15 cellular contexts compared by ENCODE assay signal in the genomic region with DNA sequence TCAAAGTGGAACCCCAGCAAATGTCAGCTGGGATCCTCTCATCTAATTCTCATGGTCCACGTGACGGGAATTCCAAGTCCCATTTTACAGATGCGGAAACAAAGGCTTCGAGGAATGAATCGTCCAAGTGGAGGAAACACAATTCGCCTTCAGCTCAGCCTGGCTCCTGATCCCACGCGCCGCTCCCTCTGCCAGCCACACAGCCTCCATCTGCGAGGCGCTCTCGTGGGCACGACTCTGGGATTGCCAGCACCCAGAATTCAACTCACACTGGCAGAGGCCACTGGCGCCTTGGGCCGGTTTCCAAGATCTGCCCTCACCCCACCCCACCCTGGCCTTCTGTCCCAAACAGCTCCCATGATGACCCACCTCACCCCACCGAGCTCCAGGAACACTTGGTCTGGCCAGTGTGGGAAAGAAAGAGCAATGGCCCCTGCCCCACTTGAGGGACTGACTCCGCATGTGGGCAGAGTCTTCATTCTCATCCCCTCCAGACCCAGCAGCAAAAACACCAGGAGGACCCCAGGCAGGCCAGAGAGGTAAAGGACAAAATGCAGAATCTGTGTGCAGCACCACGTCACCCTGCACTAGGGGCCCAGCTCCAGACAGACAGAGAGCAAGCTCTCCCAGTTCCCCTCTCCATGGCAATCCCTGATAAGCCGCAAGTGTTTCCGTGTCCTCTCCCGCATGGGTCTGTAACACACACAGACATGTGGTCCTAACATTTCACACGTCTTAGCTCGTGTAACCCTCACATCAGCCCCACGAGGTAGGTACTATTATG. TPM values are rescaled to one million over a fixed set of nuclear protein-coding genes. Genes with fewer than 3 reads are reported as not detected.
DNase-seq lines count a peak whose midpoint lies in the region; ATAC-seq and TF ChIP-seq lines count a peak whose summit lies in the region.
"Had no signal": no experiment of that assay in that cellular context is flagged by ENCODE, and none has a peak within 500 bp of the region (broad histone marks: within the 10 kb centered on the region; RNA-seq: fewer than 3 reads in every experiment).

No MANE protein-coding gene starts in this region.

- H3K27ac ChIP-seq in breast epithelium (peak overlapping the region; percentile 33 to 55), left ventricle myocardium inferior (replicated peaks) (peak overlapping the region; percentile 44), transverse colon (peak overlapping the region in 3 of 4 donors; percentile 32 to 58 (median 52))
- H3K27ac ChIP-seq: C4-2B had no signal

- in situ Hi-C loops in transverse colon (cut with MboI; ENCODE audit: low pct_ligation_motif_present in 1 of 4, low pct_unique_long_range_greater_than_20kb in 1 of 4, low sequenced_read_pairs in 3 of 4) (no loop called here), ACHN (cut with HindIII; ENCODE audit: low pct_ligation_motif_present, low pct_unique_long_range_greater_than_20kb, low sequenced_read_pairs) (no loop called here)

- H3K36me3 Mint-ChIP-seq in MCF 10A (ENCODE audit: insufficient read depth, unreplicated experiment) (no peaks in the 10 kb centered on the region), nephron (ENCODE audit: low read depth) (no peaks in the 10 kb centered on the region)

- H3K4me1 ChIP-seq in breast epithelium (peaks cover 0 to 10% of the 10 kb centered on the region in 2 donors), left ventricle myocardium inferior (peaks cover 96% of the 10 kb centered on the region), transverse colon (peaks cover 0 to 67% (median 31%) of the 10 kb centered on the region in 4 donors)

- no peak for TF ChIP-seq EP300 in transverse colon (IDR thresholded peaks at IDR 0.05; ENCODE audit: low read depth)

- no TSS peak for BruUV-seq in MCF 10A (replicated peaks; lab: Mats Ljungman, UMichigan)

- H3K9me3 ChIP-seq in breast epithelium (no peaks in the 10 kb centered on the region), left ventricle myocardium inferior (replicated peaks) (no peaks in the 10 kb centered on the region), transverse colon (no peaks in the 10 kb centered on the region)

- H3K4me1 Mint-ChIP-seq in MCF 10A (ENCODE audit: insufficient read depth, unreplicated experiment) (no peaks in the 10 kb centered on the region), nephron (peaks cover 54% of the 10 kb centered on the region)

- ATAC-seq in left colon, result no peak

- H3K27ac Mint-ChIP-seq in MCF 10A (ENCODE audit: low read depth, unreplicated experiment) (no peak overlapping the region), nephron (peak overlapping the region in 2 of 3 experiments; percentile 10 to 60)

- CTCF ChIA-PET in MCF 10A (lab: Yijun Ruan, JAX), result no interaction called here

- intact Hi-C loops in breast epithelium (cut with DNase I; ENCODE audit: low total_unique reads), result no loop called here
- intact Hi-C loops in MCF 10A (cut with micrococcal nuclease), result no loop called here
- intact Hi-C loops in left ventricle myocardium inferior (cut with micrococcal nuclease), result no loop called here
- intact Hi-C loops in transverse colon (cut with DNase I; ENCODE audit: low total_unique reads), result no loop called here
- intact Hi-C loops in left colon (cut with DNase I, micrococcal nuclease), result no loop called here

- 83 to 88% methylated on average over 5 to 24 of the region's 24 CpGs for WGBS in transverse colon (ENCODE audit: low coverage in 1 of 2), 2 donors

- TF ChIP-seq POLR2A in breast epithelium (IDR thresholded peaks at IDR 0.05), result no peak
- TF ChIP-seq POLR2A in transverse colon (IDR thresholded peaks at IDR 0.05), result no peak

- H3K4me3 ChIP-seq in breast epithelium (no peak overlapping the region), left ventricle myocardium inferior (no peak overlapping the region), transverse colon (no peak overlapping the region)

- POLR2A ChIA-PET in MCF 10A (lab: Yijun Ruan, JAX), result interaction anchor here (0.5 to 1.1 kb wide), 3 partner anchors 8 to 62 kb away, joined by 3 to 5 read pairs (median 3); no protein-coding TSS in a partner anchor

- no peak overlapping the region for H3K4me3 Mint-ChIP-seq in MCF 10A (ENCODE audit: unreplicated experiment)
- H3K4me3 Mint-ChIP-seq in nephron, result no peak overlapping the region

- no peaks in the 10 kb centered on the region for H3K36me3 ChIP-seq in breast epithelium
- no peaks in the 10 kb centered on the region for H3K36me3 ChIP-seq in left ventricle myocardium inferior
- no peaks in the 10 kb centered on the region for H3K36me3 ChIP-seq in transverse colon

- TF ChIP-seq CTCF in breast epithelium (IDR thresholded peaks at IDR 0.05) (no peak), MCF 10A (IDR thresholded peaks at IDR 0.05; ENCODE audit: unreplicated experiment) (no peak), left ventricle myocardium inferior (IDR thresholded peaks at IDR 0.05; ENCODE audit: borderline replicate concordance) (no peak), nephron (IDR thresholded peaks at IDR 0.05; ENCODE audit: unreplicated experiment in 3 of 3) (no peak), transverse colon (IDR thresholded peaks at IDR 0.05) (no peak)

- DNase-seq in breast epithelium (ENCODE audit: low spot score in 2 of 2), result no peak
- no peak for DNase-seq in MCF 10A (ENCODE audit: unreplicated experiment)
- DNase-seq in left ventricle myocardium inferior, result peak; percentile 41
- DNase-seq in transverse colon, result no peak
- DNase-seq in left colon, result no peak
- no peak for DNase-seq in ACHN
- no peak for DNase-seq in OCI-M2 (lab: John Stamatoyannopoulos, UW; ENCODE audit: unreplicated experiment)
- DNase-seq: 8988T, DMS153, HCEC 1CT, NCI-H1436, NCI-H2029 treated with DMSO at 0.1 percent for 48 hours, NCI-H510A had no signal

- H3K27me3 ChIP-seq in breast epithelium (peaks cover 0 to 7% of the 10 kb centered on the region in 2 donors), left ventricle myocardium inferior (ENCODE audit: low read depth) (peaks cover 18% of the 10 kb centered on the region), transverse colon (peaks cover 9% of the 10 kb centered on the region)

- no peaks in the 10 kb centered on the region for H3K9me3 Mint-ChIP-seq in MCF 10A (ENCODE audit: unreplicated experiment)
- no peaks in the 10 kb centered on the region for H3K9me3 Mint-ChIP-seq in nephron

- no peaks in the 10 kb centered on the region for H3K27me3 Mint-ChIP-seq in MCF 10A (ENCODE audit: insufficient read depth, unreplicated experiment)
- H3K27me3 Mint-ChIP-seq in nephron (ENCODE audit: low read depth), result peaks cover 43% of the 10 kb centered on the region

RNA-seq across cellular contexts. Expression of a gene that starts 10.4 kb away (rescaled TPM):
- 10 to 100 TPM in 2 of 3 donors, 1 to 10 TPM in 1; 1.1 to 39.1 (median 32.4) TPM for total RNA-seq in breast epithelium
- 11.1 and 13.2 TPM in 2 replicates for total RNA-seq in MCF 10A (2022)
- 56.3 TPM for total RNA-seq in left ventricle myocardium inferior
- total RNA-seq in transverse colon, result 100 to 1,000 TPM in 2 of 4 donors, 10 to 100 TPM in 2; 39.1 to 215 (median 115) TPM
- 10 to 100 TPM; 61.3 to 63.8 TPM for total RNA-seq in left colon
